23 cellular contexts compared by ENCODE assay signal in the genomic region with DNA sequence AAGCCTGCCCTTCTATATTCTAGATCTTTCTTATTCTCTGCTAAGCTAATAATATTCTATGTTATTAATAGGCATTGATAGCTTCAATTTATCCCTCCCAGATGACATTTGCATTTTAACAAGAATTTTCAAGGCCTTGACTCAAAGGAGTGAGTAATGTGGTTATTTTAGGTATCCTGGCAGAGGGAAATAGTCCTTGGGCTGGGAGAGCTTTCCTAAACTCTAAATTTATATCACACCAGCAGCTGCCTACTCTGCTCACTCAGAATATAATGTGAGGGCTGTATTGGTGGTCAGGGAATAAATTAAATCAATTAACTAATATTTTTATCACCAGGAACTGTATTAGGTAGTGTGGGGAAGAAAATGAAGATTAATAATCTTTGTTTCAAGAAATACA.
"Had no signal": no experiment of that assay in that cellular context is flagged by ENCODE, and none has a peak within 500 bp of the region (broad histone marks: within the 10 kb centered on the region; RNA-seq: fewer than 3 reads in every experiment).

No MANE protein-coding gene starts in this region.

- H3K27ac Mint-ChIP-seq: activated B cell treated with CpG ODN at 0.5 μM for 24 hours; activated CD4-positive, alpha-beta T cell treated with anti-CD3 and anti-CD28 coated beads, Interleukin-2, amount 10 ng/mL, durations not matched to agents 24 days and 14 days; activated CD8-positive, alpha-beta T cell treated with anti-CD3 and anti-CD28 coated beads, Interleukin-2, amount 10 ng/mL, durations not matched to agents 7 days and 5 days; activated naive CD8-positive, alpha-beta T cell; natural killer cell; stimulated activated memory B cell treated with anti-CD40 and anti-IgM and Interleukin-4, amounts not matched to agents 10 μg/mL and 1 μg/mL and 100 μg/mL, for 72 hours; T-helper 1 cell treated with Interleukin-12 subunit alpha and Interleukin-12 subunit beta and Interleukin-4 antibody, amounts not matched to agents 30 μg/mL and 1 μg/mL, for 36 hours had no signal

- H3K36me3 ChIP-seq: brain microvascular endothelial cell, gastroesophageal sphincter, right lobe of liver, tibial artery, uterus had no signal

- H3K9me3 Mint-ChIP-seq: activated CD4-positive, alpha-beta T cell treated with anti-CD3 and anti-CD28 coated beads, Interleukin-2, amount 10 ng/mL, durations not matched to agents 24 days and 14 days had no signal

- H3K9me3 ChIP-seq: right lobe of liver had no signal

- H3K27ac ChIP-seq: brain microvascular endothelial cell, epithelial cell of prostate, gastroesophageal sphincter, right lobe of liver, tibial artery, uterus had no signal

- DNase-seq: activated B cell treated with CpG ODN at 0.5 μM for 24 hours; activated CD8-positive, alpha-beta memory T cell treated with anti-CD3 and anti-CD28 coated beads, Interleukin-2, amount 50 U/mL, for 4 hours; activated CD8-positive, alpha-beta T cell treated with anti-CD3 and anti-CD28 coated beads, Interleukin-2, amount 10 ng/mL, durations not matched to agents 7 days and 5 days; activated effector memory CD4-positive, alpha-beta T cell treated with anti-CD3 and anti-CD28 coated beads, Interleukin-2, amount 50 U/mL, for 16 hours; activated T-cell treated with anti-CD3 and anti-CD28 coated beads, Interleukin-2, amount 50 U/mL, for 48 hours; brain microvascular endothelial cell; cerebellar nuclear complex; dermis blood vessel endothelial cell; islet precursor cell; mucosa of descending colon; natural killer cell; right lobe of liver; tibial artery; uterus had no signal

- H3K4me1 ChIP-seq: right lobe of liver, uterus had no signal

- H3K36me3 Mint-ChIP-seq: activated naive CD8-positive, alpha-beta T cell; memory B cell; natural killer cell had no signal

- H3K4me3 ChIP-seq: gastroesophageal sphincter, mucosa of descending colon, right lobe of liver, tibial artery, uterus had no signal

- H3K27me3 ChIP-seq: brain microvascular endothelial cell, gastroesophageal sphincter, right lobe of liver, tibial artery, uterus had no signal

- H3K27me3 Mint-ChIP-seq: activated B cell treated with CpG ODN at 0.5 μM for 24 hours; activated CD4-positive, alpha-beta T cell treated with anti-CD3 and anti-CD28 coated beads, Interleukin-2, amount 10 ng/mL, durations not matched to agents 24 days and 14 days; activated naive CD8-positive, alpha-beta T cell; memory B cell had no signal

- H3K4me1 Mint-ChIP-seq: activated CD4-positive, alpha-beta T cell treated with anti-CD3 and anti-CD28 coated beads, Interleukin-2, amount 10 ng/mL, durations not matched to agents 24 days and 14 days; natural killer cell had no signal

- ATAC-seq: activated CD8-positive, alpha-beta T cell treated with anti-CD3 and anti-CD28 coated beads, Interleukin-2, amount 10 ng/mL, durations not matched to agents 7 days and 5 days; gastroesophageal sphincter; left lobe of liver; mucosa of descending colon had no signal

- FAIRE-seq: TTC549 had no signal

- H3K4me3 Mint-ChIP-seq: activated B cell treated with CpG ODN at 0.5 μM for 24 hours; activated CD4-positive, alpha-beta T cell treated with anti-CD3 and anti-CD28 coated beads, Interleukin-2, amount 10 ng/mL, durations not matched to agents 24 days and 14 days; activated CD8-positive, alpha-beta T cell treated with anti-CD3 and anti-CD28 coated beads, Interleukin-2, amount 10 ng/mL, durations not matched to agents 7 days and 5 days; activated naive CD8-positive, alpha-beta T cell; memory B cell; natural killer cell; stimulated activated memory B cell treated with anti-CD40 and anti-IgM and Interleukin-4, amounts not matched to agents 10 μg/mL and 1 μg/mL and 100 μg/mL, for 72 hours; T-helper 1 cell treated with Interleukin-12 subunit alpha and Interleukin-12 subunit beta and Interleukin-4 antibody, amounts not matched to agents 30 μg/mL and 1 μg/mL, for 36 hours had no signal
